19 cellular contexts compared by ENCODE assay signal in genomic region chr14:93538411-93538810, GRCh38.
A peak's percentile ranks its signal among the peaks of the same experiment; 100 is the strongest.
DNase-seq lines count a peak whose midpoint lies in the region; ATAC-seq, FAIRE-seq and TF ChIP-seq lines count a peak whose summit lies in the region.
"Had no signal": no experiment of that assay in that cellular context is flagged by ENCODE, and none has a peak within 500 bp of the region (broad histone marks: within the 10 kb centered on the region; RNA-seq: fewer than 3 reads in every experiment).

No MANE protein-coding gene starts in this region.

- no peaks in the 10 kb centered on the region for H3K79me2 ChIP-seq in SK-N-SH (ENCODE audit: insufficient read depth)
- no peaks in the 10 kb centered on the region for H3K79me2 ChIP-seq in K562 (ENCODE audit: control insufficient read depth, insufficient read depth, low read length)

- TF ChIP-seq EP300 in SK-N-SH (IDR thresholded peaks at IDR 0.05; ENCODE audit: borderline replicate concordance in 1 of 2, low read depth in 1 of 2, low read length in 1 of 2), result no peak
- TF ChIP-seq EP300 in K562 (IDR thresholded peaks at IDR 0.05; ENCODE audit: low read length), result no peak

- peaks cover 0 to 4% of the 10 kb centered on the region in 2 experiments for H3K36me3 ChIP-seq in SK-N-SH (replicated peaks in 1 of 2; ENCODE audit: control insufficient read depth in 1 of 2, insufficient read depth in 2 of 2, low read length in 1 of 2)
- no peaks in the 10 kb centered on the region for H3K36me3 ChIP-seq in K562 (ENCODE audit: control insufficient read depth, insufficient read depth, low read length)
- H3K36me3 ChIP-seq in small intestine (ENCODE audit: control insufficient read depth in 2 of 2, insufficient read depth in 2 of 2, low read length in 2 of 2), result no peaks in the 10 kb centered on the region
- H3K36me3 ChIP-seq: brain microvascular endothelial cell, gastrocnemius medialis, tibial nerve had no signal

- POLR2A ChIA-PET in SK-N-SH (lab: Yijun Ruan, JAX), result no interaction called here
- POLR2A ChIA-PET in K562 (lab: Yijun Ruan, JAX), result no interaction called here

- ATAC-seq in SK-N-SH treated with all-trans-retinoic acid at 6 μM for 48 hours (no peak), K562 (peak; percentile 53; the same call in 1 of the 3 replicates), GM19324 (IDR thresholded peaks at IDR 0.05; ENCODE audit: low FRiP score, unreplicated experiment) (no peak)
- ATAC-seq: gastrocnemius medialis had no signal

- H3K4me1 ChIP-seq in SK-N-SH (ENCODE audit: control insufficient read depth in 1 of 2, insufficient read depth in 2 of 2, low read depth in 1 of 2, low read length in 1 of 2) (no peaks in the 10 kb centered on the region), K562 (replicated peaks in 1 of 2; ENCODE audit: control insufficient read depth in 2 of 2, insufficient read depth in 2 of 2, low read length in 2 of 2) (no peaks in the 10 kb centered on the region), small intestine (ENCODE audit: control insufficient read depth in 2 of 2, insufficient read depth in 1 of 2, low read depth in 1 of 2, low read length in 1 of 2) (no peaks in the 10 kb centered on the region)
- H3K4me1 ChIP-seq: gastrocnemius medialis, tibial nerve had no signal

- intact Hi-C loops in K562 (cut with micrococcal nuclease), result no loop called here

- 64% methylated on average over 9 of the region's 9 CpGs for WGBS in SK-N-SH (ENCODE audit: low lambda C conversion rate)
- 1% methylated on average over 9 of the region's 9 CpGs for WGBS in K562 (ENCODE audit: insufficient coverage, low coverage, missing lambda C conversion rate)
- WGBS in small intestine, 3 donors, result 86 to 92% (median 89%) methylated on average over 9 of the region's 9 CpGs

- H3K4me3 Mint-ChIP-seq in nephron progenitor cell, result no peak overlapping the region

- peaks cover 4% of the 10 kb centered on the region for H3K9me3 Mint-ChIP-seq in nephron progenitor cell

- no peaks in the 10 kb centered on the region for H3K4me1 Mint-ChIP-seq in nephron progenitor cell

- H3K27ac ChIP-seq in SK-N-SH (ENCODE audit: low read depth in 2 of 2, low read length in 1 of 2), result no peak overlapping the region
- H3K27ac ChIP-seq in K562 (ENCODE audit: extremely low read depth, low read depth, low read length), result no peak overlapping the region
- H3K27ac ChIP-seq in small intestine (ENCODE audit: low read depth in 1 of 2, low read length in 1 of 2), result no peak overlapping the region
- H3K27ac ChIP-seq: brain microvascular endothelial cell, gastrocnemius medialis, tibial nerve had no signal

- no peaks in the 10 kb centered on the region for H3K27me3 ChIP-seq in SK-N-SH (ENCODE audit: insufficient read depth)
- H3K27me3 ChIP-seq in K562 (ENCODE audit: control insufficient read depth in 2 of 2, insufficient read depth in 2 of 2, low read length in 2 of 2), result peaks cover 0 to 4% of the 10 kb centered on the region in 2 experiments; a peak in 1 of 5 replicates
- no peaks in the 10 kb centered on the region for H3K27me3 ChIP-seq in small intestine (ENCODE audit: control insufficient read depth in 2 of 2, insufficient read depth in 2 of 2, low read length in 2 of 2)
- H3K27me3 ChIP-seq: brain microvascular endothelial cell, gastrocnemius medialis, tibial nerve had no signal

- H3K9me2 ChIP-seq in SK-N-SH, result no peaks in the 10 kb centered on the region

- H3K36me3 Mint-ChIP-seq in nephron progenitor cell (ENCODE audit: low read depth), result no peaks in the 10 kb centered on the region

- no peak overlapping the region for H3K27ac Mint-ChIP-seq in nephron progenitor cell

- no peak overlapping the region for H3K9ac ChIP-seq in SK-N-SH
- no peak overlapping the region for H3K9ac ChIP-seq in K562 (ENCODE audit: insufficient read depth in 1 of 2, low read depth in 2 of 2, low read length in 2 of 2)

- H2AFZ ChIP-seq in SK-N-SH (ENCODE audit: low read depth) (no peak overlapping the region), K562 (ENCODE audit: low read depth, low read length) (no peak overlapping the region)

- FAIRE-seq in K562 (lab: Jason Lieb, UNC) (no peak), small intestine (lab: Jason Lieb, UNC) (no peak)
- FAIRE-seq: HTR-8/SVneo, keratinocyte had no signal

- H3K9me3 ChIP-seq in SK-N-SH (no peaks in the 10 kb centered on the region), K562 (replicated peaks; ENCODE audit: control insufficient read depth, insufficient read depth, low read depth, low read length) (no peaks in the 10 kb centered on the region), small intestine (ENCODE audit: control insufficient read depth, low read depth) (no peaks in the 10 kb centered on the region)
- H3K9me3 ChIP-seq: gastrocnemius medialis, tibial nerve had no signal

- CTCF ChIA-PET in SK-N-SH (lab: Yijun Ruan, JAX) (no interaction called here), K562 (lab: Yijun Ruan, JAX; ENCODE audit: low intra/inter-chr PET ratio) (no interaction called here)

- in situ Hi-C loops in K562 (cut with MboI), result no loop called here

- TF ChIP-seq POLR2A in NB4 (IDR thresholded peaks at IDR 0.05; ENCODE audit: extremely low read depth, insufficient read length) (no peak), K562 (conservative IDR thresholded peaks at IDR 0.05) (no peak)

- H3K9me1 ChIP-seq in K562 (ENCODE audit: control insufficient read depth, insufficient read depth, low read length), result no peaks in the 10 kb centered on the region

- H3K4me3 ChIP-seq in SK-N-SH (ENCODE audit: low read depth in 2 of 2, low read length in 1 of 2) (no peak overlapping the region), NB4 (ENCODE audit: low read depth, low read length) (no peak overlapping the region), K562 (no peak overlapping the region), small intestine (ENCODE audit: low read depth in 1 of 2, low read length in 2 of 2) (no peak overlapping the region)
- H3K4me3 ChIP-seq: gastrocnemius medialis, tibial nerve had no signal

- no peak for TF ChIP-seq RAD21 in SK-N-SH (IDR thresholded peaks at IDR 0.05; ENCODE audit: low read length)
- no peak for TF ChIP-seq RAD21 in K562 (CRISPR knock-in tag; conservative IDR thresholded peaks at IDR 0.05 in 1 of 2, IDR thresholded peaks at IDR 0.05 in 1 of 2)

- no peaks in the 10 kb centered on the region for H4K20me1 ChIP-seq in SK-N-SH (ENCODE audit: insufficient read depth)
- H4K20me1 ChIP-seq in K562 (replicated peaks; ENCODE audit: control insufficient read depth, insufficient read depth, low read length), result no peaks in the 10 kb centered on the region

- DNase-seq in SK-N-SH (peak; percentile 32), NB4 (ENCODE audit: low read depth) (peak; percentile 52), K562 (ENCODE audit: extremely low read depth in 1 of 4, low spot score in 3 of 4) (peak; percentile 20 to 33 (median 21)), nephron progenitor cell (peak; percentile 24), small intestine (no peak), A172 (ENCODE audit: low spot score) (no peak)
- DNase-seq: activated naive CD4-positive, alpha-beta T cell; brain microvascular endothelial cell; effector CD8-positive, alpha-beta T cell; gastrocnemius medialis; NCI-H526 treated with DMSO at 0.1 percent for 48 hours; retina; Right ventricle myocardium superior; stimulated activated CD4-positive, alpha-beta T cell treated with anti-CD3 and anti-CD28 coated beads, Interleukin-1b, Interleukin-23, amount 100 ng/mL, for 48 hours had no signal

- BruUV-seq in K562 (replicated peaks; lab: Mats Ljungman, UMichigan), result no TSS peak

- peaks cover 6% of the 10 kb centered on the region for H3K27me3 Mint-ChIP-seq in nephron progenitor cell (ENCODE audit: low read depth, poor library complexity)

- TF ChIP-seq CTCF in SK-N-SH (IDR thresholded peaks at IDR 0.05) (no peak), NB4 (IDR thresholded peaks at IDR 0.05; ENCODE audit: low read depth, low read length) (no peak), K562 (IDR thresholded peaks at IDR 0.05 in 2 of 3, conservative IDR thresholded peaks at IDR 0.05 in 1 of 3; ENCODE audit: insufficient read depth in 2 of 3, low read depth in 1 of 3, low read length in 3 of 3) (no peak), nephron progenitor cell (IDR thresholded peaks at IDR 0.05) (no peak)

- H3K4me2 ChIP-seq in SK-N-SH (no peak overlapping the region), K562 (ENCODE audit: insufficient read depth, low read length) (no peak overlapping the region)

- no peaks in the 10 kb centered on the region for H3F3A ChIP-seq in SK-N-SH (replicated peaks; ENCODE audit: insufficient read depth)

TF ChIP-seq in SK-N-SH, 30 proteins besides CTCF, POLR2A, EP300 and RAD21 (continues in another document):
- TF ChIP-seq, protein P1, sequence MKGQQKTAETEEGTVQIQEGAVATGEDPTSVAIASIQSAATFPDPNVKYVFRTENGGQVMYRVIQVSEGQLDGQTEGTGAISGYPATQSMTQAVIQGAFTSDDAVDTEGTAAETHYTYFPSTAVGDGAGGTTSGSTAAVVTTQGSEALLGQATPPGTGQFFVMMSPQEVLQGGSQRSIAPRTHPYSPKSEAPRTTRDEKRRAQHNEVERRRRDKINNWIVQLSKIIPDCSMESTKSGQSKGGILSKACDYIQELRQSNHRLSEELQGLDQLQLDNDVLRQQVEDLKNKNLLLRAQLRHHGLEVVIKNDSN (IDR thresholded peaks at IDR 0.05; ENCODE audit: borderline replicate concordance, low read depth), result no peak
- TF ChIP-seq POLR2AphosphoS5 (IDR thresholded peaks at IDR 0.05; ENCODE audit: low read depth, low read length) (no peak), EZH2phosphoT487 (IDR thresholded peaks at IDR 0.05; ENCODE audit: borderline replicate concordance, low read depth) (no peak)

TF ChIP-seq in SK-N-SH treated with all-trans-retinoic acid at 6 μM for 48 hours, 23 proteins besides CTCF, POLR2A, EP300 and RAD21 (continues in another document):
- TF ChIP-seq ZNF8 (CRISPR knock-in tag; IDR thresholded peaks at IDR 0.05) (no peak), TCF4 (CRISPR knock-in tag; IDR thresholded peaks at IDR 0.05; ENCODE audit: borderline replicate concordance) (no peak), ZC3H10 (CRISPR knock-in tag; IDR thresholded peaks at IDR 0.05) (no peak)

TF ChIP-seq in K562, 482 proteins besides CTCF, POLR2A, EP300 and RAD21 (continues in another document):
- TF ChIP-seq ELK1 (CRISPR knock-in tag; IDR thresholded peaks at IDR 0.05), result no peak
- TF ChIP-seq TAF15 (IDR thresholded peaks at IDR 0.05; ENCODE audit: low read depth, low read length), result no peak

Comparison
In these comparisons a context has a peak if more than half of its experiments do, and no peak if none do; other contexts are left out.
1. DNase-seq: peak in SK-N-SH (single experiment), NB4 (single experiment), K562 (4 of 4) and nephron progenitor cell (single experiment); none in small intestine (single experiment) and A172 (single experiment).